8 cellular contexts compared by ENCODE assay signal in genomic region chr1:23167353-23168078, GRCh38. TPM values are rescaled to one million over a fixed set of nuclear protein-coding genes. Genes with fewer than 3 reads are reported as not detected.
DNase-seq lines count a peak whose midpoint lies in the region; ATAC-seq and TF ChIP-seq lines count a peak whose summit lies in the region.

No MANE protein-coding gene starts in this region.

- H3K9me3 Mint-ChIP-seq in stimulated activated naive CD8-positive, alpha-beta T cell treated with anti-CD3 and anti-CD28 coated beads, Interleukin-15, Interleukin-2, amounts not matched to agents 100 ng/mL and 50 ng/mL, for 24 hours: no peaks in the 10 kb centered on the region

- ATAC-seq in lung (ENCODE audit: insufficient read depth, low FRiP score): peak; percentile 21
- ATAC-seq in GM19463 (IDR thresholded peaks at IDR 0.05; ENCODE audit: unreplicated experiment): no peak

- H3K27ac ChIP-seq in Karpas-422 (ENCODE audit: low read length): no peak overlapping the region
- peak overlapping the region; percentile 88 for H3K27ac ChIP-seq in ectodermal cell (ENCODE audit: insufficient read depth, low read depth, low read length, poor library complexity, severe bottlenecking)
- H3K27ac ChIP-seq in lung (ENCODE audit: low read depth in 1 of 2, low read length in 1 of 2): peak overlapping the region; percentile 85 to 94

- H3K4me3 ChIP-seq in Karpas-422 (ENCODE audit: low read length) (peak overlapping the region; percentile 71), ectodermal cell (ENCODE audit: insufficient read depth, low read depth, low read length) (peak overlapping the region; percentile 74), lung (peak overlapping the region; percentile 84)

- H3K79me2 ChIP-seq in Karpas-422 (ENCODE audit: low read length): no peaks in the 10 kb centered on the region

- no peak for TF ChIP-seq CTCF in lung (IDR thresholded peaks at IDR 0.05; ENCODE audit: control extremely low read depth, extremely low read depth)

- peak overlapping the region; percentile 36 for H3K27ac Mint-ChIP-seq in stimulated activated naive CD8-positive, alpha-beta T cell treated with anti-CD3 and anti-CD28 coated beads, Interleukin-15, Interleukin-2, amounts not matched to agents 100 ng/mL and 50 ng/mL, for 24 hours

- H3K9me2 ChIP-seq in Karpas-422 (replicated peaks; ENCODE audit: insufficient read depth, low read length): no peaks in the 10 kb centered on the region

- 0 to 1% methylated on average over 45 of the region's 45 CpGs for WGBS in ectodermal cell, 2 experiments
- WGBS in lung, 2 donors: 1 to 2% methylated on average over 42 to 45 of the region's 45 CpGs

- H3K9ac ChIP-seq in Karpas-422 (ENCODE audit: low read length): peak overlapping the region; percentile 68

- H3K4me1 Mint-ChIP-seq in stimulated activated naive CD8-positive, alpha-beta T cell treated with anti-CD3 and anti-CD28 coated beads, Interleukin-15, Interleukin-2, amounts not matched to agents 100 ng/mL and 50 ng/mL, for 24 hours (ENCODE audit: low read depth): peaks cover 31% of the 10 kb centered on the region

- H3K4me1 ChIP-seq in Karpas-422 (ENCODE audit: low read length) (peaks cover 4% of the 10 kb centered on the region; the same call in 1 of the 2 replicates), ectodermal cell (ENCODE audit: control insufficient read depth, insufficient read depth, low read length) (no peaks in the 10 kb centered on the region), lung (ENCODE audit: control insufficient read depth in 2 of 2, insufficient read depth in 2 of 2, low read length in 2 of 2) (peaks cover 4 to 20% of the 10 kb centered on the region in 2 donors)

- H3K4me3 Mint-ChIP-seq in stimulated activated naive CD8-positive, alpha-beta T cell treated with anti-CD3 and anti-CD28 coated beads, Interleukin-15, Interleukin-2, amounts not matched to agents 100 ng/mL and 50 ng/mL, for 24 hours: peak overlapping the region; percentile 97

- H3K36me3 ChIP-seq in Karpas-422 (ENCODE audit: insufficient read depth, low read length) (no peaks in the 10 kb centered on the region), ectodermal cell (ENCODE audit: control insufficient read depth, insufficient read depth, low read length) (no peaks in the 10 kb centered on the region), lung (ENCODE audit: control insufficient read depth in 2 of 2, insufficient read depth in 2 of 2, low read length in 2 of 2) (no peaks in the 10 kb centered on the region)

- peak overlapping the region; percentile 80 for H3K4me2 ChIP-seq in Karpas-422 (ENCODE audit: low read depth, low read length, poor library complexity, severe bottlenecking)

- H3K27me3 ChIP-seq in Karpas-422 (ENCODE audit: low read length): no peaks in the 10 kb centered on the region; the same call in 1 of the 2 replicates
- H3K27me3 ChIP-seq in ectodermal cell (ENCODE audit: control insufficient read depth, insufficient read depth, low read length, poor library complexity, severe bottlenecking): no peaks in the 10 kb centered on the region
- H3K27me3 ChIP-seq in lung (ENCODE audit: control insufficient read depth, insufficient read depth): no peaks in the 10 kb centered on the region

- H2AFZ ChIP-seq in Karpas-422 (ENCODE audit: low read length): no peak overlapping the region

- H3K9me3 ChIP-seq in Karpas-422 (ENCODE audit: low read length) (no peaks in the 10 kb centered on the region), ectodermal cell (ENCODE audit: control insufficient read depth, low read length) (no peaks in the 10 kb centered on the region), lung (ENCODE audit: control insufficient read depth in 2 of 2, insufficient read depth in 1 of 2, low read length in 1 of 2) (no peaks in the 10 kb centered on the region)

- H4K20me1 ChIP-seq in Karpas-422 (ENCODE audit: insufficient read depth, low read depth, low read length): no peaks in the 10 kb centered on the region

- H3K36me3 Mint-ChIP-seq in stimulated activated naive CD8-positive, alpha-beta T cell treated with anti-CD3 and anti-CD28 coated beads, Interleukin-15, Interleukin-2, amounts not matched to agents 100 ng/mL and 50 ng/mL, for 24 hours (ENCODE audit: low read depth): no peaks in the 10 kb centered on the region

- H3K27me3 Mint-ChIP-seq in stimulated activated naive CD8-positive, alpha-beta T cell treated with anti-CD3 and anti-CD28 coated beads, Interleukin-15, Interleukin-2, amounts not matched to agents 100 ng/mL and 50 ng/mL, for 24 hours: no peaks in the 10 kb centered on the region

- DNase-seq in DMS 273 (lab: John Stamatoyannopoulos, UW; ENCODE audit: unreplicated experiment) (peak; percentile 74), DMS 273 treated with DMSO at 0.1 percent for 48 hours (lab: John Stamatoyannopoulos, UW) (no peak), Karpas-422 (no peak), lung (ENCODE audit: low spot score) (peak; percentile 46)
- peak; percentile 36 to 48 for DNase-seq in activated CD4-positive, alpha-beta T cell treated with anti-CD3 and anti-CD28 coated beads, Interleukin-2, amount 50 U/mL, for 48 hours

RNA-seq across cellular contexts. Expression of gene LUZP1, which starts 1.1 kb away (rescaled TPM):
- 1.5 and 1.6 TPM in 2 replicates for total RNA-seq in Karpas-422 (2014; rRNA removed; shearing (Covaris generic); ENCODE audit: low replicate concordance)
- polyA plus RNA-seq in ectodermal cell (2013, experiment 1 of 4): 35.9 TPM
- polyA plus RNA-seq in ectodermal cell (2013, experiment 2 of 4): 47.3 TPM
- 26.5 TPM for polyA plus RNA-seq in ectodermal cell (2013, experiment 3 of 4)
- 30.3 TPM for polyA plus RNA-seq in ectodermal cell (2013, experiment 4 of 4)
- 10 to 100 TPM; 26.3 to 27.5 TPM for total RNA-seq in lung
- polyA plus RNA-seq in lung: 1 to 10 TPM; 4.0 to 9.1 TPM

RNA-seq across cellular contexts. Expression of gene HTR1D, which starts 49.8 kb away (rescaled TPM):
- total RNA-seq in Karpas-422 (2014; rRNA removed; shearing (Covaris generic); ENCODE audit: low replicate concordance): not detected in 2 replicates
- 4.4 TPM for polyA plus RNA-seq in ectodermal cell (2013, experiment 1 of 4)
- polyA plus RNA-seq in ectodermal cell (2013, experiment 2 of 4): 5.6 TPM
- polyA plus RNA-seq in ectodermal cell (2013, experiment 3 of 4): 3.6 TPM
- polyA plus RNA-seq in ectodermal cell (2013, experiment 4 of 4): 3.6 TPM
- total RNA-seq in lung: under 1 TPM in 1 of 2 donors, not detected in 1; 0.18 TPM
- polyA plus RNA-seq in lung: under 1 TPM; 0.25 to 0.30 TPM

Comparison
In these comparisons a context has a peak if more than half of its experiments do, and no peak if none do; other contexts are left out.
1. DNase-seq: peak in DMS 273 (single experiment), activated CD4-positive, alpha-beta T cell treated with anti-CD3 and anti-CD28 coated beads, Interleukin-2, amount 50 U/mL, for 48 hours (2 of 2) and lung (single experiment); none in DMS 273 treated with DMSO at 0.1 percent for 48 hours (single experiment) and Karpas-422 (single experiment).
2. RNA of gene LUZP1, which starts 1.1 kb away (total RNA-seq): 26.3 to 27.5 TPM in lung; 1.5 to 1.6 TPM in Karpas-422; every median in the first group is over 10 times any median in the second.
3. Peak in every context shown above with its lines, with median percentiles within 50 percentile points of each other: H3K4me3 ChIP-seq.